ENCODE assay signal across 11 cellular contexts in the genomic region with DNA sequence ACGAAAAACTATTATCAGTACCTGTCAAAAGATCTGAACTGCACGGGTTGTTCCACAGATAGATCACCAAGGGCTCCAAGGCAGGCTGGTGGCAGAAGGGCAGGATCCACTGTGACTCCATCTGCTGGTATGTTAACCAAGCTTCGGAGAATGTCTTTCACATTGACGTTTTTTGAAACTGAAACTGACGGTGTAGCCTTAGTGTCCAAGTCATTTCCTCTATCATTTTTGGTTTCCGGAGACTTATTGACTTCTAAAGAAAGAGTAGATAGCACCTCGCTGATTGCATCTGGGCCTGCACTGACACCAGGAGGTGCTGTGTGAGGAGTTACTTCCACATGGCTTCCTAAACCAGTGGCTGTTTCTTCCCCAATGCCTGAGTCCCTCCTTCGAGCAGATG.
A peak's percentile ranks its signal among the peaks of the same experiment; 100 is the strongest.
DNase-seq lines count a peak whose midpoint lies in the region; ATAC-seq and TF ChIP-seq lines count a peak whose summit lies in the region.
"Had no signal": no experiment of that assay in that cellular context is flagged by ENCODE, and none has a peak within 500 bp of the region (broad histone marks: within the 10 kb centered on the region; RNA-seq: fewer than 3 reads in every experiment).

No MANE protein-coding gene starts in this region.

- peak in 1 of 5 experiments; percentile 7 for TF ChIP-seq CTCF in tibial nerve (IDR thresholded peaks at IDR 0.05)

- H3K9me3 ChIP-seq in tibial nerve: no peaks in the 10 kb centered on the region
- H3K9me3 ChIP-seq: BLaER1 treated with 17β-estradiol and CSF1 and Interleukin-3, amounts not matched to agents 10 nM and 100 nM had no signal

- no peak overlapping the region for H3K4me3 ChIP-seq in tibial nerve
- H3K4me3 ChIP-seq: BLaER1 treated with 17β-estradiol and CSF1 and Interleukin-3, amounts not matched to agents 10 nM and 100 nM had no signal

- TF ChIP-seq EP300 in tibial nerve (IDR thresholded peaks at IDR 0.05): no peak

- H3K36me3 ChIP-seq in tibial nerve: peaks cover 0 to 52% (median 0%) of the 10 kb centered on the region in 3 donors

- H3K27me3 ChIP-seq in tibial nerve: no peaks in the 10 kb centered on the region
- H3K27me3 ChIP-seq: BLaER1 treated with 17β-estradiol and CSF1 and Interleukin-3, amounts not matched to agents 10 nM and 100 nM had no signal

- no peak for TF ChIP-seq POLR2A in tibial nerve (IDR thresholded peaks at IDR 0.05)

- H3K27ac ChIP-seq in tibial nerve: no peak overlapping the region
- H3K27ac ChIP-seq: BLaER1 treated with 17β-estradiol and CSF1 and Interleukin-3, amounts not matched to agents 10 nM and 100 nM; VCaP had no signal

- DNase-seq in CD1c-positive myeloid dendritic cell (ENCODE audit: extremely low spot score): peak; percentile 45
- DNase-seq in activated T-helper 1 cell treated with anti-CD3 and anti-CD28 coated beads, Interleukin-2, amount 50 U/mL, for 16 hours (ENCODE audit: low read depth in 1 of 2, low spot score in 1 of 2): peak; percentile 7 to 27
- DNase-seq in stimulated activated CD8-positive, alpha-beta memory T cell treated with anti-CD3 and anti-CD28 coated beads, Interleukin-4, amount 100 ng/mL, for 24 hours (ENCODE audit: low read depth): peak; percentile 24
- DNase-seq in tibial nerve (ENCODE audit: low spot score in 2 of 2): no peak
- no peak for DNase-seq in cerebellar cortex (ENCODE audit: low spot score)
- DNase-seq in SW480 (ENCODE audit: low spot score): no peak
- DNase-seq: left cardiac atrium had no signal

- H3K4me1 ChIP-seq in tibial nerve: no peaks in the 10 kb centered on the region

- WGBS in tibial nerve, 2 donors: 85 to 89% methylated on average over 8 of the region's 8 CpGs

- ATAC-seq in GM21360 (IDR thresholded peaks at IDR 0.05; ENCODE audit: unreplicated experiment) (peak; percentile 95), HG03571 (IDR thresholded peaks at IDR 0.05; ENCODE audit: unreplicated experiment) (peak; percentile 95)

Comparison
In these comparisons a context has a peak if more than half of its experiments do, and no peak if none do; other contexts are left out.
1. DNase-seq: peak in CD1c-positive myeloid dendritic cell (single experiment), activated T-helper 1 cell treated with anti-CD3 and anti-CD28 coated beads, Interleukin-2, amount 50 U/mL, for 16 hours (2 of 2) and stimulated activated CD8-positive, alpha-beta memory T cell treated with anti-CD3 and anti-CD28 coated beads, Interleukin-4, amount 100 ng/mL, for 24 hours (single experiment); none in tibial nerve (0 of 2), cerebellar cortex (single experiment) and SW480 (single experiment).